In genomic region chr17:32349854-32350661, GRCh38 we compare ENCODE assay signal across 1 cellular context.
TF ChIP-seq lines count a peak whose summit lies in the region.

ZNF207 (plus strand) TSS chr17:32350157; CDS start chr17:32350286, 129 bp downstream.

TF ChIP-seq in HepG2, 621 proteins besides CTCF, POLR2A, EP300 and RAD21 (continued from another document and continues in another):
- TF ChIP-seq LBX2 (CRISPR knock-in tag; IDR thresholded peaks at IDR 0.05; ENCODE audit: borderline replicate concordance): no peak
- TF ChIP-seq ELF3 (CRISPR knock-in tag; IDR thresholded peaks at IDR 0.05): peak; percentile 60
- peak; percentile 50; the same call in 1 of the 2 replicates for TF ChIP-seq NR2C2 (CRISPR knock-in tag; IDR thresholded peaks at IDR 0.05; ENCODE audit: borderline replicate concordance)
- TF ChIP-seq NFRKB (IDR thresholded peaks at IDR 0.05): peak; percentile 99
- TF ChIP-seq SRSF1 (optimal IDR thresholded peaks at IDR 0.05; ENCODE audit: low read depth, low read length): peak; percentile 90
- TF ChIP-seq SCMH1 (CRISPR knock-in tag; IDR thresholded peaks at IDR 0.05; ENCODE audit: borderline replicate concordance): no peak
- TF ChIP-seq RFX5 (IDR thresholded peaks at IDR 0.05; ENCODE audit: low read depth, low read length): 0 out of 2 replicates have a peak, but pooled peaks have one; percentile 15
- no peak for TF ChIP-seq PHF21A (CRISPR knock-in tag; IDR thresholded peaks at IDR 0.05)
- TF ChIP-seq GMEB2 (CRISPR knock-in tag; IDR thresholded peaks at IDR 0.05; ENCODE audit: low read depth): no peak
- TF ChIP-seq ARNT (IDR thresholded peaks at IDR 0.05): no peak
- TF ChIP-seq MEF2D (CRISPR knock-in tag; IDR thresholded peaks at IDR 0.05): peak; percentile 83
- peak; percentile 64; the same call in 1 of the 2 replicates for TF ChIP-seq KLF15 (CRISPR knock-in tag; IDR thresholded peaks at IDR 0.05; ENCODE audit: borderline replicate concordance)
- no peak for TF ChIP-seq MAFK (conservative IDR thresholded peaks at IDR 0.05 in 1 of 2, IDR thresholded peaks at IDR 0.05 in 1 of 2; ENCODE audit: low read length in 2 of 2)
- TF ChIP-seq TOPORS (CRISPR knock-in tag; IDR thresholded peaks at IDR 0.05): 0 out of 2 replicates have a peak, but pooled peaks have one; percentile 20
- TF ChIP-seq EED (CRISPR knock-in tag; IDR thresholded peaks at IDR 0.05): peak; percentile 65
- 0 out of 2 replicates have a peak, but pooled peaks have one; percentile 52 for TF ChIP-seq RNF219 (CRISPR knock-in tag; IDR thresholded peaks at IDR 0.05)
- peak; percentile 95 for TF ChIP-seq YEATS4 (CRISPR knock-in tag; IDR thresholded peaks at IDR 0.05; ENCODE audit: borderline replicate concordance)
- no peak for TF ChIP-seq SMYD3 (CRISPR knock-in tag; IDR thresholded peaks at IDR 0.05)
- TF ChIP-seq CBX1 (IDR thresholded peaks at IDR 0.05; ENCODE audit: low read depth): peak; percentile 76
- peak; percentile 94 for TF ChIP-seq ASH2L (IDR thresholded peaks at IDR 0.05; ENCODE audit: insufficient read length, low read depth, low read length)
- TF ChIP-seq ZXDC (CRISPR knock-in tag; IDR thresholded peaks at IDR 0.05): no peak
- TF ChIP-seq GLMP (CRISPR knock-in tag; IDR thresholded peaks at IDR 0.05; ENCODE audit: borderline replicate concordance): no peak
- no peak for TF ChIP-seq ZBED4 (CRISPR knock-in tag; IDR thresholded peaks at IDR 0.05; ENCODE audit: borderline replicate concordance)
- TF ChIP-seq POGK (CRISPR knock-in tag; conservative IDR thresholded peaks at IDR 0.05): peak; percentile 67; the same call in 1 of the 2 replicates
- peak; percentile 16; the same call in 1 of the 2 replicates for TF ChIP-seq ISL2 (CRISPR knock-in tag; IDR thresholded peaks at IDR 0.05)
- no peak for TF ChIP-seq MIER2 (CRISPR knock-in tag; IDR thresholded peaks at IDR 0.05)
- peak; percentile 78 for TF ChIP-seq ARID4A (CRISPR knock-in tag; IDR thresholded peaks at IDR 0.05; ENCODE audit: borderline replicate concordance)
- TF ChIP-seq PBX2 (CRISPR knock-in tag; IDR thresholded peaks at IDR 0.05): no peak
- peak; percentile 95 for TF ChIP-seq POLR2G (IDR thresholded peaks at IDR 0.05; ENCODE audit: low read depth, low read length)
- 0 out of 2 replicates have a peak, but pooled peaks have one; percentile 40 for TF ChIP-seq ZNF772 (CRISPR knock-in tag; IDR thresholded peaks at IDR 0.05)
- TF ChIP-seq ZBTB14 (CRISPR knock-in tag; IDR thresholded peaks at IDR 0.05): 0 out of 2 replicates have a peak, but pooled peaks have one; percentile 14
- TF ChIP-seq HIVEP1 (CRISPR knock-in tag; IDR thresholded peaks at IDR 0.05): peak; percentile 31; the same call in 1 of the 2 replicates
- TF ChIP-seq SIX4 (CRISPR knock-in tag; IDR thresholded peaks at IDR 0.05): no peak
